10 cellular contexts compared by ENCODE assay signal in the genomic region with DNA sequence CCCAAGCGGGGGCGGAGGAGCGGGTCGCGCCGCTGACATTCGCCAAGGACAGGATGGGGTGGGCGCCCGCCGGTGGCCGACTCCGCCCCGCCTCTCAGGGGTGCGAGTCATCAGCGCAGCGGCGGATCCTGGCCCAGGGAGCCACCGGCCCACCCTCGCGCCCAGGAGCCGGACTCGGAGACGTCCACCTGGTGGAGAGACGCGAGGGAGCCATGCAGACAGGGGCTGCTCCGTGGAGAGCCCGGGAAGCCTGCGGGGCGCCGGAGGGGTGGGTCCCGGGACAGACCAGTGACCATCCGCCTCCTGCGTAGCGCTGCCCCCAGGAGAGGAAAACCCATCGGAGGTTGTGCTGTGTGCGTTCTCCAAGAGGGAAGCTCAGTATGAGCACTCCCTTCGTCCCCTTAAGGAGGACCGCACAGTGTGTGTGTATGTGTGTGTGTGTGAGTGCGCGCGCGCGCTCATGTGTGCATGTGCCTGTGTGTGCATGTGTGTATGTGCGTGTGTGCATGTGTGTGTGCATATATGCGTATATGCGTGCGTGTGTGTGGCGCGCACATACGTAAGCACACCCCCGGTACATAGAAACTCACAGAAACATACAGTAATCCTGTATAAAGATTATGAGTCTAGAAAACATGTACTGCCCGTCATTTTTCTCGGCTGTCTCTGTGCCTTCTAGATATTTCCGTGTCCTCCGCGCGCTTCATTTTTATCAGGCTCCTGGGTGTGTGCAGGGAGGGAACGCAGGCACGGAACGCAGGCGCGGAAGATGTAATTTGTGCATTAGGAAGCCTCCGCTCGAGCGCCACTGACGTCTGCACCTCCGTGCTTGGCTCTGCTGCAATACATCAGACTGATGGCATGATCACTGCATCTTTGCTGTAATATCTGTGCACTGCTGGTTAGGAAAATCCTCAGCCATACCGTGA.
DNase-seq lines count a peak whose midpoint lies in the region; ATAC-seq and TF ChIP-seq lines count a peak whose summit lies in the region.
"Had no signal": no experiment of that assay in that cellular context is flagged by ENCODE, and none has a peak within 500 bp of the region (broad histone marks: within the 10 kb centered on the region; RNA-seq: fewer than 3 reads in every experiment).

No MANE protein-coding gene starts in this region.

- H3K4me1 ChIP-seq in rectal smooth muscle tissue (ENCODE audit: control insufficient read depth, insufficient read depth, low read length): peaks cover 17% of the 10 kb centered on the region

- H3K27ac ChIP-seq in rectal smooth muscle tissue (ENCODE audit: low read depth, low read length): no peak overlapping the region
- H3K27ac ChIP-seq: VCaP had no signal

- ATAC-seq in WTC11 (peak; percentile 74), left ventricle myocardium superior (no peak), GM18858 (IDR thresholded peaks at IDR 0.05; ENCODE audit: unreplicated experiment) (no peak), GM18517 (IDR thresholded peaks at IDR 0.05; ENCODE audit: unreplicated experiment) (no peak)
- ATAC-seq: GM12878 had no signal

- intact Hi-C loops in left ventricle myocardium superior (cut with micrococcal nuclease): no loop called here

- no peaks in the 10 kb centered on the region for H3K9me3 Mint-ChIP-seq in WTC11

- peak; percentile 89 for DNase-seq in G401 (ENCODE audit: low spot score)
- peak; percentile 50 for DNase-seq in WTC11 (ENCODE audit: low spot score)
- DNase-seq in left ventricle myocardium superior: peak; percentile 59
- DNase-seq in HPDE6-E6E7 (ENCODE audit: extremely low spot score): no peak
- DNase-seq in RPMI8226: no peak

- H3K4me3 ChIP-seq in rectal smooth muscle tissue (ENCODE audit: low read length): peak overlapping the region; percentile 71
- H3K4me3 ChIP-seq: GM12878 had no signal

- CTCF ChIA-PET in WTC11 (lab: Charles Lee): interaction anchor here (0.7 to 1.0 kb wide), 2 partner anchors 23 to 47 kb away, joined by 3 read pairs; no protein-coding TSS in a partner anchor

- peaks cover 84% of the 10 kb centered on the region for H3K27me3 Mint-ChIP-seq in WTC11 (ENCODE audit: low read depth)

- POLR2A ChIA-PET in WTC11 (lab: Charles Lee): no interaction called here

- peak overlapping the region; percentile 68 for H3K4me3 Mint-ChIP-seq in WTC11

- no peak overlapping the region for H3K27ac Mint-ChIP-seq in WTC11

- peaks cover 20% of the 10 kb centered on the region for H3K4me1 Mint-ChIP-seq in WTC11

- no peak for TF ChIP-seq CTCF in WTC11 (IDR thresholded peaks at IDR 0.05)

- peaks cover 12% of the 10 kb centered on the region for H3K27me3 ChIP-seq in rectal smooth muscle tissue (ENCODE audit: control insufficient read depth, insufficient read depth, low read length)

- no peaks in the 10 kb centered on the region for H3K36me3 ChIP-seq in rectal smooth muscle tissue (ENCODE audit: control insufficient read depth, insufficient read depth, low read length)

- in situ Hi-C loops in G401 (cut with HindIII; ENCODE audit: low sequenced_read_pairs): no loop called here

- no peaks in the 10 kb centered on the region for H3K36me3 Mint-ChIP-seq in WTC11

- no peak overlapping the region for H3K9ac ChIP-seq in rectal smooth muscle tissue (ENCODE audit: low read length)

TF ChIP-seq in WTC11, 78 proteins besides CTCF, POLR2A, EP300 and RAD21:
- no peak for TF ChIP-seq SMAD4 (CRISPR knock-in tag; IDR thresholded peaks at IDR 0.05)
- no peak for TF ChIP-seq GRHL2 (CRISPR knock-in tag; IDR thresholded peaks at IDR 0.05; ENCODE audit: insufficient replicate concordance, severe bottlenecking)
- TF ChIP-seq KAT7 (CRISPR knock-in tag; IDR thresholded peaks at IDR 0.05; ENCODE audit: borderline replicate concordance): no peak
- no peak for TF ChIP-seq SMAD3 (CRISPR knock-in tag; IDR thresholded peaks at IDR 0.05; ENCODE audit: borderline replicate concordance)
- TF ChIP-seq FOXJ3 (CRISPR knock-in tag; IDR thresholded peaks at IDR 0.05; ENCODE audit: borderline replicate concordance): no peak
- TF ChIP-seq GABPB1 (CRISPR knock-in tag; IDR thresholded peaks at IDR 0.05): no peak
- no peak for TF ChIP-seq ZNF671 (CRISPR knock-in tag; IDR thresholded peaks at IDR 0.05)
- TF ChIP-seq ZNF416 (CRISPR knock-in tag; IDR thresholded peaks at IDR 0.05): no peak
- TF ChIP-seq, protein P1, sequence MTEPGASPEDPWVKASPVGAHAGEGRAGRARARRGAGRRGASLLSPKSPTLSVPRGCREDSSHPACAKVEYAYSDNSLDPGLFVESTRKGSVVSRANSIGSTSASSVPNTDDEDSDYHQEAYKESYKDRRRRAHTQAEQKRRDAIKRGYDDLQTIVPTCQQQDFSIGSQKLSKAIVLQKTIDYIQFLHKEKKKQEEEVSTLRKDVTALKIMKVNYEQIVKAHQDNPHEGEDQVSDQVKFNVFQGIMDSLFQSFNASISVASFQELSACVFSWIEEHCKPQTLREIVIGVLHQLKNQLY (CRISPR knock-in tag; IDR thresholded peaks at IDR 0.05): no peak
- TF ChIP-seq SP1 (CRISPR knock-in tag; conservative IDR thresholded peaks at IDR 0.05): 0 out of 2 replicates have a peak, but pooled peaks have one; percentile 27
- TF ChIP-seq, protein P2, sequence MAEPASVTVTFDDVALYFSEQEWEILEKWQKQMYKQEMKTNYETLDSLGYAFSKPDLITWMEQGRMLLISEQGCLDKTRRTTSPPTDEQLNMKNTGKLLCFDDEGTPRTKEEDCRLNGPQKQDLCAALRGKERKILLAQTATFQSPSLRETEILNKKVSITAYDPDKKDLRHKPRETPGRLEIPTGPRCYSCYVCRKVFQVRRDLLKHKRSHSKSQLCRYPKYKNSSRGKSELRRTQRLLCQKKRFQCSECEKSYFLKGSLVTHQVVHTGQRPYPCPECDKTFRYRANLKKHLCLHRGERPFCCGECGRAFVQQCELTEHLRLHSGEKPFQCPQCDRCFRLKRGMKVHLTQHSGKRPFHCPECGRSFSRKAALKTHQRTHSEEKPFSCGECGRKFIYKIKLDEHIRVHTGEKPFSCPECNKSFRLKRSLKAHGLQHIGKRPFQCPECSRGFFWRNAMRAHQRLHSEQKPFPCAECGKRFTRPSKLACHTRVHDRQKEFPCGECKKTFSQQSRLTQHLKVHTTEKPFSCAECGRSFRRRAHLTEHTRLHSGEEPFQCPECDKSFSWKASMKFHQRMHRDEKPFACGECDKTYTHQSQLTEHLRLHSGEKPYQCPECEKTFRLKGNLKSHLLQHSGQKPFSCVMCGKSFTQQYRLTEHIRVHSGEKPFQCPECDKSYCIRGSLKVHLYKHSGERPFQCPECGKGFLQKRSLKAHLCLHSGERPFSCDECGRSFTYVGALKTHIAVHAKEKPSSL (CRISPR knock-in tag; conservative IDR thresholded peaks at IDR 0.05): no peak
- TF ChIP-seq ZNF263 (CRISPR knock-in tag; IDR thresholded peaks at IDR 0.05; ENCODE audit: low read depth): peak; percentile 23; the same call in 1 of the 2 replicates
- no peak for TF ChIP-seq FOXP1 (CRISPR knock-in tag; IDR thresholded peaks at IDR 0.05; ENCODE audit: borderline replicate concordance)
- 0 out of 2 replicates have a peak, but pooled peaks have one; percentile 12 for TF ChIP-seq ZNF317 (CRISPR knock-in tag; IDR thresholded peaks at IDR 0.05; ENCODE audit: borderline replicate concordance, low read depth)
- TF ChIP-seq GTF2I (CRISPR knock-in tag; conservative IDR thresholded peaks at IDR 0.05): no peak
- no peak for TF ChIP-seq CREM (CRISPR knock-in tag; IDR thresholded peaks at IDR 0.05)

Comparison
In these comparisons a context has a peak if more than half of its experiments do, and no peak if none do; other contexts are left out.
1. DNase-seq: peak in G401 (single experiment), WTC11 (single experiment) and left ventricle myocardium superior (single experiment); none in HPDE6-E6E7 (single experiment) and RPMI8226 (single experiment).